Comparison of ENCODE assay signal across 1 cellular context in genomic region chr3:189188466-189188865, GRCh38.
TF ChIP-seq lines count a peak whose summit lies in the region.

No MANE protein-coding gene starts in this region.

TF ChIP-seq in WTC11, 78 proteins besides CTCF, POLR2A, EP300 and RAD21 (continued from another document):
- no peak for TF ChIP-seq ZNF425 (CRISPR knock-in tag; conservative IDR thresholded peaks at IDR 0.05)
- no peak for TF ChIP-seq HMGA2 (CRISPR knock-in tag; IDR thresholded peaks at IDR 0.05)
- TF ChIP-seq RORB (CRISPR knock-in tag; IDR thresholded peaks at IDR 0.05): no peak
- TF ChIP-seq AR (CRISPR knock-in tag; IDR thresholded peaks at IDR 0.05): no peak
